In the genomic region with DNA sequence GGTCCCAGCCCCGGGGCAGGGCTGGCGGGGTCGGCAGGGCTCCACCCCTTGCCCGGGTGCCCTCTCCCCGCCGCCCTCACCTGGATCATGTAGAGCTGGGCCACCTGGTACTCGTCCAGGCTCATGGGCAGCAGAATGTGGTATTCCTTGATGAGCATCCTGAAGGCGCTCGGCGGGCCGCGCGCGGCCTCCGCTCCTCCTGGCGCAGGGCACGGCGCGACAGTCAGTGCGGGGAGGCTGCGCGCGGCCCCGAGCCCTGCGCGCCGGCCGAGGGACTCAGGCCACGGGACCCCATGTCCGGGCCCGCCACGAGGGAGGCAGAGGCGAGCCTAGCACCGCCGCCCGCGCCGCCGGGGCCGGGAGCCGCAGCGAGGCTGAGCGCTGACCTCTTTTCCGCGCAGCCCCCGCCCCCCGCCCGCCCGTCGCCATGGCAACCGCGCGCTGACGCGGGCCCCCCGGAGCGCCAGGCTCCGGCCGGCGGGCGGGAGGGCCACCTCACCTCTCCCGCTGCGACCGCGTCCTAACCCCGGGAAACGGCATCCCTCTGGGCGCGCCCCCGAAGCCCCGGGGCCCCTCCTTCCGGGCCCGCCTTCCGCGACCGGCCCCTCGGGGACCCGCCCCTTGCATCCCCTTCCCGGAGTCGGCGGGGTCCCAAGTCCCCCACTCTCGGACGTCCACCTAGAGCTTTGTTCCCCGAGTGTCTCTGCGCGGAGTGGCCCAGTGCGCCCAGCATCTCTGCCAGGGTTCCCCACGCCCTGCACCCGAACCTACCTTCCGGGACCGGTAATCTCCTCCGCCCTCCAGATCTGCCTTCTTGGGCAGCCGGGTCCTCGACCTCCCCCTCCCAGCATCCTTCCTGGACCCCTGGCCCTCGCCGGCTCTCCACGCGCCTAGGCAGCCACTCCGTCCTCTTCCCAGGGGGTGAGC, we compare ENCODE assay signal across 8 cellular contexts. TPM values are rescaled to one million over a fixed set of nuclear protein-coding genes. Genes with fewer than 3 reads are reported as not detected.
A peak's percentile ranks its signal among the peaks of the same experiment; 100 is the strongest.
DNase-seq lines count a peak whose midpoint lies in the region; ATAC-seq and TF ChIP-seq lines count a peak whose summit lies in the region.

No MANE protein-coding gene starts in this region.

- whole genome bisulfite sequencing in esophagus squamous epithelium, 2 donors: 0 to 4% methylated on average over 9 to 10 of the region's 99 CpGs

- H3K36me3 ChIP-seq in esophagus squamous epithelium: peaks cover 4 to 42% (median 8%) of the 10 kb centered on the region in 3 donors
- peaks cover 38% of the 10 kb centered on the region for H3K36me3 ChIP-seq in neutrophil

- no peak for TF ChIP-seq CTCF in esophagus squamous epithelium (IDR thresholded peaks at IDR 0.05)
- no peak for TF ChIP-seq CTCF in neutrophil (IDR thresholded peaks at IDR 0.05)

- DNase-seq in COLO668 (lab: John Stamatoyannopoulos, UW; ENCODE audit: unreplicated experiment) (peak; percentile 53), esophagus squamous epithelium (lab: John Stamatoyannopoulos, UW) (no peak), KG1 (lab: John Stamatoyannopoulos, UW) (no peak), NCI-H446 treated with DMSO at 0.1 percent for 48 hours (lab: John Stamatoyannopoulos, UW) (no peak)
- peak; percentile 77 for DNase-seq in activated CD8-positive, alpha-beta memory T cell treated with anti-CD3 and anti-CD28 coated beads for 24 hours

- H3K4me1 ChIP-seq in esophagus squamous epithelium (peaks cover 32 to 57% (median 47%) of the 10 kb centered on the region in 3 donors), neutrophil (ENCODE audit: control insufficient read depth in 1 of 2, insufficient read depth in 1 of 2, low read depth in 1 of 2, low read length in 1 of 2) (peaks cover 60% of the 10 kb centered on the region in 2 experiments)

- intact Hi-C loops in esophagus squamous epithelium (cut with DNase I): loop anchor here (5.0 kb wide), 1 partner anchor 102 kb away; the partner anchor contains the start of genes PPP1CA and TBC1D10C

- H3K9me3 ChIP-seq in esophagus squamous epithelium (no peaks in the 10 kb centered on the region), neutrophil (no peaks in the 10 kb centered on the region)

- TF ChIP-seq RAD21 in Ishikawa (IDR thresholded peaks at IDR 0.05; ENCODE audit: low read depth): no peak

- TF ChIP-seq POLR2A in esophagus squamous epithelium (IDR thresholded peaks at IDR 0.05): no peak

- H3K27me3 ChIP-seq in esophagus squamous epithelium (peaks cover 0 to 38% (median 0%) of the 10 kb centered on the region in 4 donors), neutrophil (peaks cover 5% of the 10 kb centered on the region)

- H3K4me3 ChIP-seq in esophagus squamous epithelium: peak overlapping the region; percentile 64 to 90 (median 68)
- peak overlapping the region; percentile 85 to 88 for H3K4me3 ChIP-seq in neutrophil (ENCODE audit: low read depth in 1 of 2, low read length in 1 of 2)

- no peak for ATAC-seq in GM18873 (IDR thresholded peaks at IDR 0.05; ENCODE audit: low FRiP score, unreplicated experiment)

- H3K27ac ChIP-seq in esophagus squamous epithelium (peak overlapping the region; percentile 96 to 99 (median 98)), neutrophil (peak overlapping the region; percentile 92)

- TF ChIP-seq EP300 in Ishikawa (IDR thresholded peaks at IDR 0.05; ENCODE audit: borderline replicate concordance): no peak

TF ChIP-seq in Ishikawa, 13 proteins besides CTCF, POLR2A, EP300 and RAD21:
- TF ChIP-seq REST (IDR thresholded peaks at IDR 0.05; ENCODE audit: low read depth) (no peak), CEBPB (IDR thresholded peaks at IDR 0.05) (no peak), NFIC (IDR thresholded peaks at IDR 0.05) (no peak), TAF1 (IDR thresholded peaks at IDR 0.05; ENCODE audit: low read depth) (no peak), YY1 (IDR thresholded peaks at IDR 0.05; ENCODE audit: low read depth) (no peak), ZBTB7A (IDR thresholded peaks at IDR 0.05; ENCODE audit: low read depth) (peak; percentile 75; the same call in 1 of the 2 replicates), TCF12 (IDR thresholded peaks at IDR 0.05; ENCODE audit: low read depth) (peak; percentile 5; the same call in 1 of the 2 replicates), CREB1 (IDR thresholded peaks at IDR 0.05; ENCODE audit: low read depth) (no peak), TEAD4 (IDR thresholded peaks at IDR 0.05) (no peak), EGR1 (IDR thresholded peaks at IDR 0.05) (no peak), USF1 (IDR thresholded peaks at IDR 0.05) (no peak), FOXM1 (IDR thresholded peaks at IDR 0.05; ENCODE audit: borderline replicate concordance, low read depth) (no peak)
- TF ChIP-seq, protein P1, sequence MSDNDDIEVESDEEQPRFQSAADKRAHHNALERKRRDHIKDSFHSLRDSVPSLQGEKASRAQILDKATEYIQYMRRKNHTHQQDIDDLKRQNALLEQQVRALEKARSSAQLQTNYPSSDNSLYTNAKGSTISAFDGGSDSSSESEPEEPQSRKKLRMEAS (IDR thresholded peaks at IDR 0.05): no peak

RNA-seq across cellular contexts. Expression of gene PITPNM1, which starts 0.9 kb away (rescaled TPM):
- 10 to 100 TPM; 24.5 to 35.9 (median 28.7) TPM for total RNA-seq in esophagus squamous epithelium

RNA-seq across cellular contexts. Expression of gene CDK2AP2, which starts 3.7 kb away (rescaled TPM):
- 10 to 100 TPM; 32.0 to 55.2 (median 38.1) TPM for total RNA-seq in esophagus squamous epithelium

RNA-seq across cellular contexts. Expression of gene CABP2, which starts 19.0 kb away (rescaled TPM):
- total RNA-seq in esophagus squamous epithelium: not detected

RNA-seq across cellular contexts. Expression of gene AIP, which starts 21.5 kb away (rescaled TPM):
- total RNA-seq in esophagus squamous epithelium: 10 to 100 TPM; 16.8 to 63.3 (median 28.3) TPM

RNA-seq across cellular contexts. Expression of gene TMEM134, which starts 35.2 kb away (rescaled TPM):
- total RNA-seq in esophagus squamous epithelium: 100 to 1,000 TPM; 109 to 205 (median 145) TPM

Comparison
In these comparisons a context has a peak if more than half of its experiments do, and no peak if none do; other contexts are left out.
1. DNase-seq: peak in COLO668 (single experiment) and activated CD8-positive, alpha-beta memory T cell treated with anti-CD3 and anti-CD28 coated beads for 24 hours (single experiment); none in esophagus squamous epithelium (single experiment), KG1 (single experiment) and NCI-H446 treated with DMSO at 0.1 percent for 48 hours (single experiment).